In the genomic region with DNA sequence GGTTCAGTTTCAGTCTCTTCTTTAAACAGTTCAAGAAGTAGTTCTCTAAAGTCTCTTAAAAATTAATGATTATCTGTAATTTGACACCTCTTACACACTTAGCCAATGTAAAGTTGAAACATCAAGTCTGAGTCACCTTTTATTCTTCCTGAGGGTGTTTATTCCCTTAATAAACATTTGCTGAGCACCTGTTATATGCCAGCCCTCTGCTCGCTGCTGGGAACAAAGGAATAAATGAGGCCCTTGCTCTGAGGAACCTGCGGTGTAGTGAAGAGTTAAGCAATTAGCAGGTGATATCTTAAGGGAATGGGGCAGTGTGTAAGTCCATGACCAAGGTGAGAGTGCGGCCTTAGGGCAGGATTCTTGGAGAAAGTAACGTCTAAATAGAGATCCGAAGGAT, we compare ENCODE assay signal across 22 cellular contexts. TPM values are rescaled to one million over a fixed set of nuclear protein-coding genes. Genes with fewer than 3 reads are reported as not detected.
"Had no signal": no experiment of that assay in that cellular context is flagged by ENCODE, and none has a peak within 500 bp of the region (broad histone marks: within the 10 kb centered on the region; RNA-seq: fewer than 3 reads in every experiment).

No MANE protein-coding gene starts in this region.

- H3K9me3 ChIP-seq: mucosa of descending colon, sigmoid colon, stomach, suprapubic skin, tibial nerve had no signal

- H3K27ac ChIP-seq: sigmoid colon, stomach, suprapubic skin, tibial nerve had no signal

- DNase-seq: activated CD4-positive, alpha-beta T cell treated with anti-CD3 and anti-CD28 coated beads for 4 hours; activated CD4-positive, alpha-beta T cell treated with anti-CD3 and anti-CD28 coated beads, Interleukin-2, amount 50 U/mL, for 48 hours; activated CD4-positive, CD25-positive, alpha-beta regulatory T cell; activated naive CD4-positive, alpha-beta T cell treated with anti-CD3 and anti-CD28 coated beads for 36 hours; activated naive CD8-positive, alpha-beta T cell treated with anti-CD3 and anti-CD28 coated beads, Interleukin-2, amount 10 ng/mL, durations not matched to agents 7 days and 5 days; activated T-cell treated with anti-CD3 and anti-CD28 coated beads, Interleukin-2, amount 50 U/mL, for 48 hours; amniotic stem cell; cortex of kidney; immature natural killer cell; left ventricle myocardium superior; mesenchymal stem cell; mucosa of descending colon; retina; sigmoid colon; stimulated activated CD4-positive, alpha-beta T cell treated with anti-CD3 and anti-CD28 coated beads, Interleukin-15, amount 100 ng/mL, for 24 hours; stomach; T-helper 17 cell had no signal

- H3K4me3 ChIP-seq: mucosa of descending colon, sigmoid colon, smooth muscle cell, stomach, suprapubic skin, tibial nerve had no signal

- ATAC-seq: left ventricle myocardium superior; mucosa of descending colon; stimulated activated memory B cell treated with anti-CD40 and anti-IgM and Interleukin-4, amounts not matched to agents 10 μg/mL and 1 μg/mL and 100 μg/mL, for 72 hours; T-helper 17 cell had no signal

- H3K27me3 ChIP-seq: sigmoid colon had no signal

- H3K27ac Mint-ChIP-seq: activated naive CD4-positive, alpha-beta T cell treated with anti-CD3 and anti-CD28 coated beads for 36 hours; activated naive CD8-positive, alpha-beta T cell treated with anti-CD3 and anti-CD28 coated beads, Interleukin-2, amount 10 ng/mL, durations not matched to agents 7 days and 5 days; immature natural killer cell; stimulated activated memory B cell treated with anti-CD40 and anti-IgM and Interleukin-4, amounts not matched to agents 10 μg/mL and 1 μg/mL and 100 μg/mL, for 72 hours; T-helper 17 cell had no signal

- H3K4me3 Mint-ChIP-seq: activated naive CD4-positive, alpha-beta T cell treated with anti-CD3 and anti-CD28 coated beads for 36 hours; activated naive CD8-positive, alpha-beta T cell treated with anti-CD3 and anti-CD28 coated beads, Interleukin-2, amount 10 ng/mL, durations not matched to agents 7 days and 5 days; immature natural killer cell; neural crest cell; stimulated activated memory B cell treated with anti-CD40 and anti-IgM and Interleukin-4, amounts not matched to agents 10 μg/mL and 1 μg/mL and 100 μg/mL, for 72 hours; T-helper 17 cell had no signal

- H3K36me3 Mint-ChIP-seq: immature natural killer cell; stimulated activated memory B cell treated with anti-CD40 and anti-IgM and Interleukin-4, amounts not matched to agents 10 μg/mL and 1 μg/mL and 100 μg/mL, for 72 hours had no signal

- H3K36me3 ChIP-seq: sigmoid colon, stomach, suprapubic skin, tibial nerve had no signal

- H3K9me3 Mint-ChIP-seq: immature natural killer cell; neural crest cell; stimulated activated memory B cell treated with anti-CD40 and anti-IgM and Interleukin-4, amounts not matched to agents 10 μg/mL and 1 μg/mL and 100 μg/mL, for 72 hours had no signal

RNA-seq across cellular contexts. Expression of a gene that starts 5.2 kb away (rescaled TPM):
- total RNA-seq: activated naive CD4-positive, alpha-beta T cell treated with anti-CD3 and anti-CD28 coated beads for 36 hours; T-helper 17 cell had no signal
- polyA plus RNA-seq: immature natural killer cell had no signal
